Comparison of ENCODE assay signal across 8 cellular contexts in genomic region chr9:128702949-128703615, GRCh38. TPM values are rescaled to one million over a fixed set of nuclear protein-coding genes. Genes with fewer than 3 reads are reported as not detected.
A peak's percentile ranks its signal among the peaks of the same experiment; 100 is the strongest.
DNase-seq lines count a peak whose midpoint lies in the region; ATAC-seq, FAIRE-seq and TF ChIP-seq lines count a peak whose summit lies in the region.

No MANE protein-coding gene starts in this region.

- H3K4me3 ChIP-seq in A549 (peak overlapping the region; percentile 94), astrocyte of the cerebellum (ENCODE audit: low read depth, low read length) (peak overlapping the region; percentile 61)

- peak overlapping the region; percentile 95 to 100 for H3K27ac ChIP-seq in A549

- in situ Hi-C loops in astrocyte of the cerebellum (cut with HindIII; ENCODE audit: low sequenced_read_pairs): no loop called here

- DNase-seq in A549 (ENCODE audit: low read depth in 1 of 2, low spot score in 1 of 2) (peak; percentile 41 to 60), NCI-H1694 treated with DMSO at 0.1 percent for 48 hours (lab: John Stamatoyannopoulos, UW) (peak; percentile 15), astrocyte of the cerebellum (ENCODE audit: low read depth) (no peak), iPS-NIHi7 (ENCODE audit: extremely low spot score) (peak; percentile 59), NAMALWA (ENCODE audit: low spot score) (no peak), NCI-H345 (lab: John Stamatoyannopoulos, UW) (no peak)
- DNase-seq in stimulated activated CD4-positive, alpha-beta T cell treated with anti-CD3 and anti-CD28 coated beads, Interleukin-1b, Interleukin-23, amount 100 ng/mL, for 48 hours: peak; percentile 34

- peaks cover 9% of the 10 kb centered on the region; the same call in 2 of the 3 replicates for H3K4me1 ChIP-seq in A549

- no peak for TF ChIP-seq EP300 in A549 (IDR thresholded peaks at IDR 0.05)

- CTCF ChIA-PET in A549 (lab: Yijun Ruan, JAX): interaction anchor here (0.7 to 3.8 kb wide), 10 partner anchors 12 to 217 kb away, joined by 3 to 14 read pairs (median 4); partner anchors contain the start of gene PHYHD1

- FAIRE-seq in A549 (lab: Jason Lieb, UNC): no peak

- peak overlapping the region; percentile 96 for H3K4me2 ChIP-seq in A549

- POLR2A ChIA-PET in A549 (lab: Yijun Ruan, JAX): no interaction called here

- no peak for TF ChIP-seq RAD21 in A549 (conservative IDR thresholded peaks at IDR 0.05 in 1 of 2, IDR thresholded peaks at IDR 0.05 in 1 of 2)

- peak; percentile 37 to 52 for ATAC-seq in A549
- peak; percentile 6 for ATAC-seq in GM18519 (IDR thresholded peaks at IDR 0.05; ENCODE audit: low FRiP score, unreplicated experiment)

- TF ChIP-seq POLR2A in A549 (IDR thresholded peaks at IDR 0.05; ENCODE audit: low read length): peak; percentile 4; the same call in 1 of the 2 replicates

- TF ChIP-seq CTCF in A549 (IDR thresholded peaks at IDR 0.05) (no peak), astrocyte of the cerebellum (IDR thresholded peaks at IDR 0.05; ENCODE audit: low read depth, low read length, missing control alignments) (no peak)

- no peaks in the 10 kb centered on the region for H3K9me3 ChIP-seq in A549

- WGBS in A549 (ENCODE audit: missing lambda C conversion rate): 16% methylated on average over 18 of the region's 55 CpGs

TF ChIP-seq in A549, 52 proteins besides CTCF, POLR2A, EP300 and RAD21:
- TF ChIP-seq MAX (IDR thresholded peaks at IDR 0.05): peak; percentile 70
- TF ChIP-seq MAZ (IDR thresholded peaks at IDR 0.05; ENCODE audit: borderline replicate concordance, low read depth, low read length): no peak
- no peak for TF ChIP-seq TP53 (CRISPR knock-in tag; IDR thresholded peaks at IDR 0.05)
- TF ChIP-seq RCOR1 (IDR thresholded peaks at IDR 0.05; ENCODE audit: low read depth, low read length): no peak
- peak; percentile 76 for TF ChIP-seq E2F6 (IDR thresholded peaks at IDR 0.05; ENCODE audit: borderline replicate concordance, low read depth)
- TF ChIP-seq ATOH8 (CRISPR knock-in tag; IDR thresholded peaks at IDR 0.05; ENCODE audit: low read depth): no peak
- no peak for TF ChIP-seq JUNB (IDR thresholded peaks at IDR 0.05)
- TF ChIP-seq PBX3 (IDR thresholded peaks at IDR 0.05): no peak
TF ChIP-seq in A549: peak in this region for 2.

RNA-seq across cellular contexts. Expression of gene PKN3, which starts 0.8 kb away (rescaled TPM):
- 7.6 and 9.0 TPM in 2 replicates for polyA plus RNA-seq in A549 (2011; rRNA removed)
- polyA plus RNA-seq in A549 (2012; cell fraction: cytosol; rRNA removed): 22.0 and 24.5 TPM in 2 replicates
- polyA plus RNA-seq in A549 (2012; cell fraction: nucleus; rRNA removed): 81.5 and 93.7 TPM in 2 replicates
- 14.1 to 16.7 TPM (median 16.3 TPM) in 3 replicates for polyA plus RNA-seq in A549 (2017; fragmentation: RNase III; extraction: RNeasy Plus Mini Kit Qiagen cat#74134 plus additional on column Dnase treatment)
- 6.4 and 12.6 TPM in 2 replicates for polyA minus RNA-seq in A549 (2011; rRNA and poly(A)+ RNA removed)

RNA-seq across cellular contexts. Expression of gene SET, which starts 14.1 kb away (rescaled TPM):
- polyA plus RNA-seq in A549 (2011; rRNA removed) (293 and 518 TPM in 2 replicates), A549 (2017; fragmentation: RNase III; extraction: RNeasy Plus Mini Kit Qiagen cat#74134 plus additional on column Dnase treatment) (538 to 546 TPM (median 544 TPM) in 3 replicates)
- polyA plus RNA-seq in A549 (2012; cell fraction: cytosol; rRNA removed): 78.7 and 85.2 TPM in 2 replicates
- polyA plus RNA-seq in A549 (2012; cell fraction: nucleus; rRNA removed): 34.6 and 48.0 TPM in 2 replicates
- polyA minus RNA-seq in A549 (2011; rRNA and poly(A)+ RNA removed): 108 TPM in 2 replicates

RNA-seq across cellular contexts. Expression of gene ZDHHC12, which starts 20.8 kb away (rescaled TPM):
- polyA plus RNA-seq in A549 (2011; rRNA removed): 37.6 and 55.5 TPM in 2 replicates
- polyA plus RNA-seq in A549 (2012; cell fraction: cytosol; rRNA removed): 133 and 189 TPM in 2 replicates
- 101 and 188 TPM in 2 replicates for polyA plus RNA-seq in A549 (2012; cell fraction: nucleus; rRNA removed)
- polyA plus RNA-seq in A549 (2017; fragmentation: RNase III; extraction: RNeasy Plus Mini Kit Qiagen cat#74134 plus additional on column Dnase treatment): 66.2 to 77.5 TPM (median 75.7 TPM) in 3 replicates
- polyA minus RNA-seq in A549 (2011; rRNA and poly(A)+ RNA removed): 11.5 and 16.4 TPM in 2 replicates

RNA-seq across cellular contexts. Expression of gene DYNC2I2, which starts 46.4 kb away (rescaled TPM):
- polyA plus RNA-seq in A549 (2011; rRNA removed): 57.3 and 62.8 TPM in 2 replicates
- 184 and 236 TPM in 2 replicates for polyA plus RNA-seq in A549 (2012; cell fraction: cytosol; rRNA removed)
- polyA plus RNA-seq in A549 (2012; cell fraction: nucleus; rRNA removed): 313 and 398 TPM in 2 replicates
- polyA plus RNA-seq in A549 (2017; fragmentation: RNase III; extraction: RNeasy Plus Mini Kit Qiagen cat#74134 plus additional on column Dnase treatment): 113 to 117 TPM (median 114 TPM) in 3 replicates
- 47.5 and 81.7 TPM in 2 replicates for polyA minus RNA-seq in A549 (2011; rRNA and poly(A)+ RNA removed)

Comparison
In these comparisons a context has a peak if more than half of its experiments do, and no peak if none do; other contexts are left out.
1. DNase-seq: peak in A549 (2 of 2), NCI-H1694 treated with DMSO at 0.1 percent for 48 hours (single experiment), iPS-NIHi7 (single experiment) and stimulated activated CD4-positive, alpha-beta T cell treated with anti-CD3 and anti-CD28 coated beads, Interleukin-1b, Interleukin-23, amount 100 ng/mL, for 48 hours (single experiment); none in astrocyte of the cerebellum (single experiment), NAMALWA (single experiment) and NCI-H345 (single experiment).